1 cellular context compared by ENCODE assay signal in genomic region chr15:90859234-90860131, GRCh38.
TF ChIP-seq lines count a peak whose summit lies in the region.

No MANE protein-coding gene starts in this region.

TF ChIP-seq in HepG2, 621 proteins besides CTCF, POLR2A, EP300 and RAD21 (continues in another document):
- TF ChIP-seq SIX4 (CRISPR knock-in tag; IDR thresholded peaks at IDR 0.05) (peak; percentile 48; the same call in 1 of the 2 replicates), ZNF367 (CRISPR knock-in tag; IDR thresholded peaks at IDR 0.05; ENCODE audit: borderline replicate concordance) (no peak), ZNF629 (CRISPR knock-in tag; conservative IDR thresholded peaks at IDR 0.05) (no peak), CEBPG (CRISPR knock-in tag; IDR thresholded peaks at IDR 0.05) (peak; percentile 36; the same call in 1 of the 2 replicates), KDM2A (CRISPR knock-in tag; IDR thresholded peaks at IDR 0.05; ENCODE audit: borderline replicate concordance, low read depth) (peak; percentile 25; the same call in 1 of the 2 replicates), ZSCAN21 (CRISPR knock-in tag; IDR thresholded peaks at IDR 0.05; ENCODE audit: borderline replicate concordance) (peak; percentile 26; the same call in 1 of the 2 replicates), RAD51 (IDR thresholded peaks at IDR 0.05; ENCODE audit: borderline replicate concordance) (no peak), RFX5 (IDR thresholded peaks at IDR 0.05; ENCODE audit: low read depth, low read length) (no peak), ATF4 (CRISPR knock-in tag; IDR thresholded peaks at IDR 0.05) (peak in 1 of 2 experiments; percentile 59; a peak in 1 of 4 replicates), TBX2 (CRISPR knock-in tag; IDR thresholded peaks at IDR 0.05; ENCODE audit: borderline replicate concordance) (no peak), FOXC1 (CRISPR knock-in tag; IDR thresholded peaks at IDR 0.05; ENCODE audit: borderline replicate concordance) (peak; percentile 47; the same call in 1 of the 2 replicates), ZBTB42 (CRISPR knock-in tag; IDR thresholded peaks at IDR 0.05) (no peak), PAXIP1 (CRISPR knock-in tag; conservative IDR thresholded peaks at IDR 0.05) (0 out of 2 replicates have a peak, but pooled peaks have one; percentile 22), YY1 (IDR thresholded peaks at IDR 0.05; ENCODE audit: insufficient read depth, insufficient replicate concordance, low read depth, low read length) (peak; percentile 17), ONECUT2 (CRISPR knock-in tag; IDR thresholded peaks at IDR 0.05) (peak; percentile 88), CBX5 (CRISPR knock-in tag; IDR thresholded peaks at IDR 0.05; ENCODE audit: borderline replicate concordance) (peak; percentile 58), ARNT2 (CRISPR knock-in tag; IDR thresholded peaks at IDR 0.05; ENCODE audit: low read depth) (0 out of 2 replicates have a peak, but pooled peaks have one; percentile 42), HDAC1 (CRISPR knock-in tag; IDR thresholded peaks at IDR 0.05) (0 out of 2 replicates have a peak, but pooled peaks have one; percentile 27), SP5 (CRISPR knock-in tag; IDR thresholded peaks at IDR 0.05; ENCODE audit: borderline replicate concordance, low read depth) (no peak), PCBP1 (IDR thresholded peaks at IDR 0.05; ENCODE audit: borderline replicate concordance, low read depth, low read length) (no peak), MTA1 (CRISPR knock-in tag; IDR thresholded peaks at IDR 0.05; ENCODE audit: borderline replicate concordance) (no peak), FOSL2 (CRISPR knock-in tag; IDR thresholded peaks at IDR 0.05) (peak; percentile 67), ASH2L (IDR thresholded peaks at IDR 0.05; ENCODE audit: insufficient read length, low read depth, low read length) (no peak), SRY (CRISPR knock-in tag; IDR thresholded peaks at IDR 0.05) (no peak), KDM5B (CRISPR knock-in tag; IDR thresholded peaks at IDR 0.05; ENCODE audit: borderline replicate concordance) (peak; percentile 48), ZFP36 (IDR thresholded peaks at IDR 0.05; ENCODE audit: borderline replicate concordance, low read depth, low read length, partially characterized antibody) (no peak), GABPB1 (CRISPR knock-in tag; IDR thresholded peaks at IDR 0.05) (peak; percentile 26; the same call in 1 of the 2 replicates), NFIC (IDR thresholded peaks at IDR 0.05; ENCODE audit: low read length) (no peak), NFKBIZ (CRISPR knock-in tag; IDR thresholded peaks at IDR 0.05) (peak; percentile 53; the same call in 1 of the 2 replicates), TFE3 (CRISPR knock-in tag; IDR thresholded peaks at IDR 0.05) (no peak), CBX2 (IDR thresholded peaks at IDR 0.05; ENCODE audit: low read depth, low read length) (no peak), CBX2 (CRISPR knock-in tag; IDR thresholded peaks at IDR 0.05; ENCODE audit: low read depth) (no peak), ZNF317 (CRISPR knock-in tag; IDR thresholded peaks at IDR 0.05) (no peak), ZHX1 (CRISPR knock-in tag; IDR thresholded peaks at IDR 0.05; ENCODE audit: low read depth) (0 out of 2 replicates have a peak, but pooled peaks have one; percentile 20), ZNF138 (CRISPR knock-in tag; IDR thresholded peaks at IDR 0.05; ENCODE audit: low read depth) (no peak), DNMT3B (CRISPR knock-in tag; conservative IDR thresholded peaks at IDR 0.05) (no peak), TAF1 (CRISPR knock-in tag; IDR thresholded peaks at IDR 0.05) (peak; percentile 36; the same call in 1 of the 2 replicates), HOXA3 (CRISPR knock-in tag; IDR thresholded peaks at IDR 0.05) (peak; percentile 27; the same call in 1 of the 2 replicates), PHF8 (CRISPR knock-in tag; IDR thresholded peaks at IDR 0.05) (peak; percentile 16; the same call in 1 of the 2 replicates), ZNF580 (CRISPR knock-in tag; IDR thresholded peaks at IDR 0.05; ENCODE audit: borderline replicate concordance, low read depth) (0 out of 2 replicates have a peak, but pooled peaks have one; percentile 35), NR2F6 (IDR thresholded peaks at IDR 0.05) (no peak), NR2F6 (CRISPR knock-in tag; IDR thresholded peaks at IDR 0.05) (peak; percentile 45; the same call in 1 of the 2 replicates)
- TF ChIP-seq, protein P1, sequence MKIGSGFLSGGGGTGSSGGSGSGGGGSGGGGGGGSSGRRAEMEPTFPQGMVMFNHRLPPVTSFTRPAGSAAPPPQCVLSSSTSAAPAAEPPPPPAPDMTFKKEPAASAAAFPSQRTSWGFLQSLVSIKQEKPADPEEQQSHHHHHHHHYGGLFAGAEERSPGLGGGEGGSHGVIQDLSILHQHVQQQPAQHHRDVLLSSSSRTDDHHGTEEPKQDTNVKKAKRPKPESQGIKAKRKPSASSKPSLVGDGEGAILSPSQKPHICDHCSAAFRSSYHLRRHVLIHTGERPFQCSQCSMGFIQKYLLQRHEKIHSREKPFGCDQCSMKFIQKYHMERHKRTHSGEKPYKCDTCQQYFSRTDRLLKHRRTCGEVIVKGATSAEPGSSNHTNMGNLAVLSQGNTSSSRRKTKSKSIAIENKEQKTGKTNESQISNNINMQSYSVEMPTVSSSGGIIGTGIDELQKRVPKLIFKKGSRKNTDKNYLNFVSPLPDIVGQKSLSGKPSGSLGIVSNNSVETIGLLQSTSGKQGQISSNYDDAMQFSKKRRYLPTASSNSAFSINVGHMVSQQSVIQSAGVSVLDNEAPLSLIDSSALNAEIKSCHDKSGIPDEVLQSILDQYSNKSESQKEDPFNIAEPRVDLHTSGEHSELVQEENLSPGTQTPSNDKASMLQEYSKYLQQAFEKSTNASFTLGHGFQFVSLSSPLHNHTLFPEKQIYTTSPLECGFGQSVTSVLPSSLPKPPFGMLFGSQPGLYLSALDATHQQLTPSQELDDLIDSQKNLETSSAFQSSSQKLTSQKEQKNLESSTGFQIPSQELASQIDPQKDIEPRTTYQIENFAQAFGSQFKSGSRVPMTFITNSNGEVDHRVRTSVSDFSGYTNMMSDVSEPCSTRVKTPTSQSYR (CRISPR knock-in tag; IDR thresholded peaks at IDR 0.05; ENCODE audit: borderline replicate concordance): 0 out of 2 replicates have a peak, but pooled peaks have one; percentile 4
- TF ChIP-seq, protein P2, sequence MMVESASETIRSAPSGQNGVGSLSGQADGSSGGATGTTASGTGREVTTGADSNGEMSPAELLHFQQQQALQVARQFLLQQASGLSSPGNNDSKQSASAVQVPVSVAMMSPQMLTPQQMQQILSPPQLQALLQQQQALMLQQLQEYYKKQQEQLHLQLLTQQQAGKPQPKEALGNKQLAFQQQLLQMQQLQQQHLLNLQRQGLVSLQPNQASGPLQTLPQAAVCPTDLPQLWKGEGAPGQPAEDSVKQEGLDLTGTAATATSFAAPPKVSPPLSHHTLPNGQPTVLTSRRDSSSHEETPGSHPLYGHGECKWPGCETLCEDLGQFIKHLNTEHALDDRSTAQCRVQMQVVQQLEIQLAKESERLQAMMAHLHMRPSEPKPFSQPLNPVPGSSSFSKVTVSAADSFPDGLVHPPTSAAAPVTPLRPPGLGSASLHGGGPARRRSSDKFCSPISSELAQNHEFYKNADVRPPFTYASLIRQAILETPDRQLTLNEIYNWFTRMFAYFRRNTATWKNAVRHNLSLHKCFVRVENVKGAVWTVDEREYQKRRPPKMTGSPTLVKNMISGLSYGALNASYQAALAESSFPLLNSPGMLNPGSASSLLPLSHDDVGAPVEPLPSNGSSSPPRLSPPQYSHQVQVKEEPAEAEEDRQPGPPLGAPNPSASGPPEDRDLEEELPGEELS (CRISPR knock-in tag; IDR thresholded peaks at IDR 0.05): peak; percentile 37; the same call in 1 of the 2 replicates
- TF ChIP-seq, protein P3, sequence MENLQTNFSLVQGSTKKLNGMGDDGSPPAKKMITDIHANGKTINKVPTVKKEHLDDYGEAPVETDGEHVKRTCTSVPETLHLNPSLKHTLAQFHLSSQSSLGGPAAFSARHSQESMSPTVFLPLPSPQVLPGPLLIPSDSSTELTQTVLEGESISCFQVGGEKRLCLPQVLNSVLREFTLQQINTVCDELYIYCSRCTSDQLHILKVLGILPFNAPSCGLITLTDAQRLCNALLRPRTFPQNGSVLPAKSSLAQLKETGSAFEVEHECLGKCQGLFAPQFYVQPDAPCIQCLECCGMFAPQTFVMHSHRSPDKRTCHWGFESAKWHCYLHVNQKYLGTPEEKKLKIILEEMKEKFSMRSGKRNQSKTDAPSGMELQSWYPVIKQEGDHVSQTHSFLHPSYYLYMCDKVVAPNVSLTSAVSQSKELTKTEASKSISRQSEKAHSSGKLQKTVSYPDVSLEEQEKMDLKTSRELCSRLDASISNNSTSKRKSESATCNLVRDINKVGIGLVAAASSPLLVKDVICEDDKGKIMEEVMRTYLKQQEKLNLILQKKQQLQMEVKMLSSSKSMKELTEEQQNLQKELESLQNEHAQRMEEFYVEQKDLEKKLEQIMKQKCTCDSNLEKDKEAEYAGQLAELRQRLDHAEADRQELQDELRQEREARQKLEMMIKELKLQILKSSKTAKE (CRISPR knock-in tag; IDR thresholded peaks at IDR 0.05; ENCODE audit: borderline replicate concordance): no peak
- TF ChIP-seq, protein P4, sequence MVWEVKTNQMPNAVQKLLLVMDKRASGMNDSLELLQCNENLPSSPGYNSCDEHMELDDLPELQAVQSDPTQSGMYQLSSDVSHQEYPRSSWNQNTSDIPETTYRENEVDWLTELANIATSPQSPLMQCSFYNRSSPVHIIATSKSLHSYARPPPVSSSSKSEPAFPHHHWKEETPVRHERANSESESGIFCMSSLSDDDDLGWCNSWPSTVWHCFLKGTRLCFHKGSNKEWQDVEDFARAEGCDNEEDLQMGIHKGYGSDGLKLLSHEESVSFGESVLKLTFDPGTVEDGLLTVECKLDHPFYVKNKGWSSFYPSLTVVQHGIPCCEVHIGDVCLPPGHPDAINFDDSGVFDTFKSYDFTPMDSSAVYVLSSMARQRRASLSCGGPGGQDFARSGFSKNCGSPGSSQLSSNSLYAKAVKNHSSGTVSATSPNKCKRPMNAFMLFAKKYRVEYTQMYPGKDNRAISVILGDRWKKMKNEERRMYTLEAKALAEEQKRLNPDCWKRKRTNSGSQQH (CRISPR knock-in tag; IDR thresholded peaks at IDR 0.05; ENCODE audit: low read depth): no peak
